ENCODE assay signal across 21 cellular contexts in the genomic region with DNA sequence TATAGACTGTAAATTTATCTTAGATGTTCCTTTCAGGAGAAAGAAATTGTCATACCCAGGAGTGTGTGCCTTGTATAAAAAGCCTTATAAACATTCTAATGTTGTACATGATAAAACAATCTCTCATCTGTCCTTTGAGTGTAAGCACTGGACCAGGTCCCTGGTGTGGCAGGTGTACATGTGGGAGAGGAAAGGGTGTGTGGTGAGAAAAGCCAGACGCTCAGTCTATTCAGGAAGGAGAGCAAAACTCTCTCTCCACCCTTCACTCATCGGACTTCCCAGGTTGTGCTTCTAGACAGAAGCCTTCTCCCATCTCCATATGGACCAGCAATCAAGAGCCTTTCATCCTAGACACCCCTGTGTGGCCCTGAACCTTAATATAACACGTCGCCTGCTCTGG.
"Had no signal": no experiment of that assay in that cellular context is flagged by ENCODE, and none has a peak within 500 bp of the region (broad histone marks: within the 10 kb centered on the region; RNA-seq: fewer than 3 reads in every experiment).

No MANE protein-coding gene starts in this region.

- H3K27me3 Mint-ChIP-seq: effector memory CD8-positive, alpha-beta T cell; naive thymus-derived CD8-positive, alpha-beta T cell; progenitor cell of endocrine pancreas had no signal

- H3K4me3 ChIP-seq: esophagus squamous epithelium, sigmoid colon, stomach, thyroid gland had no signal

- H3K36me3 Mint-ChIP-seq: naive thymus-derived CD8-positive, alpha-beta T cell; stimulated activated effector memory CD8-positive, alpha-beta T cell treated with anti-CD3 and anti-CD28 coated beads, Interleukin-12 subunit alpha, Interleukin-12 subunit beta, amount 100 ng/mL, for 72 hours had no signal

- H3K27me3 ChIP-seq: esophagus squamous epithelium, sigmoid colon, stomach, thyroid gland had no signal

- H3K4me1 Mint-ChIP-seq: neural crest cell; stimulated activated effector memory CD8-positive, alpha-beta T cell treated with anti-CD3 and anti-CD28 coated beads, Interleukin-12 subunit alpha, Interleukin-12 subunit beta, amount 100 ng/mL, for 72 hours had no signal

- H3K27ac Mint-ChIP-seq: effector memory CD8-positive, alpha-beta T cell; naive thymus-derived CD8-positive, alpha-beta T cell; progenitor cell of endocrine pancreas; stimulated activated effector memory CD8-positive, alpha-beta T cell treated with anti-CD3 and anti-CD28 coated beads, Interleukin-12 subunit alpha, Interleukin-12 subunit beta, amount 100 ng/mL, for 72 hours had no signal

- H2AFZ ChIP-seq: parathyroid adenoma had no signal

- H3K27ac ChIP-seq: esophagus squamous epithelium, parathyroid adenoma, sigmoid colon, stomach, thyroid gland had no signal

- DNase-seq: cerebellar nuclear complex; cortex of kidney; effector memory CD8-positive, alpha-beta T cell; erythroblast; esophagus squamous epithelium; head of caudate nucleus; hippocampal formation; mesendoderm; midbrain; naive thymus-derived CD8-positive, alpha-beta T cell; sigmoid colon; stimulated activated CD4-positive, alpha-beta T cell treated with anti-CD3 and anti-CD28 coated beads, Interleukin-2, amount 100 ng/mL, for 24 hours; stimulated activated CD4-positive, alpha-beta T cell treated with anti-CD3 and anti-CD28 coated beads, Interleukin-4, amount 100 ng/mL, for 24 hours; stimulated activated naive CD4-positive, alpha-beta T cell treated with Interleukin-2 at 50 U/mL for 16 hours; stomach; thyroid gland; trophoblast cell had no signal

- H3K79me2 ChIP-seq: parathyroid adenoma had no signal

- H3K9me3 ChIP-seq: esophagus squamous epithelium, stomach, thyroid gland had no signal

- H3K4me3 Mint-ChIP-seq: effector memory CD8-positive, alpha-beta T cell; naive thymus-derived CD8-positive, alpha-beta T cell; neural crest cell; stimulated activated effector memory CD8-positive, alpha-beta T cell treated with anti-CD3 and anti-CD28 coated beads, Interleukin-12 subunit alpha, Interleukin-12 subunit beta, amount 100 ng/mL, for 72 hours had no signal

- ATAC-seq: effector memory CD8-positive, alpha-beta T cell; naive thymus-derived CD8-positive, alpha-beta T cell; stimulated activated effector memory CD8-positive, alpha-beta T cell treated with anti-CD3 and anti-CD28 coated beads, Interleukin-12 subunit alpha, Interleukin-12 subunit beta, amount 100 ng/mL, for 72 hours had no signal

- H3K9me3 Mint-ChIP-seq: effector memory CD8-positive, alpha-beta T cell; stimulated activated effector memory CD8-positive, alpha-beta T cell treated with anti-CD3 and anti-CD28 coated beads, Interleukin-12 subunit alpha, Interleukin-12 subunit beta, amount 100 ng/mL, for 72 hours had no signal

- H3K4me1 ChIP-seq: esophagus squamous epithelium, sigmoid colon, thyroid gland had no signal

- H3K9ac ChIP-seq: parathyroid adenoma had no signal

- H3K36me3 ChIP-seq: esophagus squamous epithelium, sigmoid colon, stomach, thyroid gland had no signal
